ENCODE assay signal across 8 cellular contexts in the genomic region with DNA sequence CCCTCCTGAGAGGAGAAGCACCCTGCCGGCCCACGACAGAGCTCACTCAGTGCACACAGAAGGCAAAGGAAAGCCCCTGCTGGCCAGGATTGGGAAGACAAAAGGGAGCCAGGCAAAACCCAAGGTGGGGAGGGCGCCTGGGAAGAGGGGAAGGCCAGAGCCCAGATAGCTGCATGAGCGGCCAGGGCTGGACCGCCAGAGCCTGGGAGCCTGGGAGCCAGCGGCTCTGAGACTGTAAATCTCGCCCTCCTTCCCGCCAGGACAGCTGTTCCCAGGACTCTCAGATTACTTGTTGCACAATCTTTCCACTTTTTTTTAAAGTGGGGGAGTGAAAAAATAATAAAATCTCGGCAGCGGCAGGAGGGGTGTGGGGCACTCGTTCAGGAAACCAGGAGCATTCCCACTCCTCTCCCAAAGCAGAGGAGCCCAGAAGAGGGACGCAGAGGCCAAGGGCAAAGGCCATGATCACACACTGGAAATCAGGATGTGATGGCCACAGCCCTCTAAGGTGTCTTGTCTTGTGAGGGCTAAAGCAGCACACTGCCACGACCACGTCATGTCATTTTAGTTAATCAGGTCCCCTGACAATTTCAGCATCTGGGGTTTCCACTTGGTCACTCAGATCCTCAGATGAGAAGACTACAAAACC. TPM values are rescaled to one million over a fixed set of nuclear protein-coding genes. Genes with fewer than 3 reads are reported as not detected.
A peak's percentile ranks its signal among the peaks of the same experiment; 100 is the strongest.
DNase-seq lines count a peak whose midpoint lies in the region; ATAC-seq and TF ChIP-seq lines count a peak whose summit lies in the region.

No MANE protein-coding gene starts in this region.

- H3K27ac Mint-ChIP-seq in activated T-cell treated with anti-CD3 and anti-CD28 coated beads, Interleukin-2, amount 50 U/mL, for 72 hours = no peak overlapping the region

- H3K27me3 Mint-ChIP-seq in activated T-cell treated with anti-CD3 and anti-CD28 coated beads, Interleukin-2, amount 50 U/mL, for 72 hours (ENCODE audit: low read depth) = no peaks in the 10 kb centered on the region

- H3K9me3 Mint-ChIP-seq in activated T-cell treated with anti-CD3 and anti-CD28 coated beads, Interleukin-2, amount 50 U/mL, for 72 hours = no peaks in the 10 kb centered on the region

- H3K36me3 ChIP-seq in vagina = peaks cover 5 to 62% of the 10 kb centered on the region in 2 donors

- intact Hi-C loops in vagina (cut with DNase I) = loop anchor here (2.0 to 5.0 kb wide), 3 partner anchors 13 to 75 kb away; no protein-coding TSS in a partner anchor

- TF ChIP-seq CTCF in AG04449 (IDR thresholded peaks at IDR 0.05; ENCODE audit: insufficient read depth, low read length, missing control alignments) (peak; percentile 88), LNCaP clone FGC (IDR thresholded peaks at IDR 0.05; ENCODE audit: control insufficient read depth, extremely low read depth, insufficient read depth) (0 out of 2 replicates have a peak, but pooled peaks have one; percentile 9), vagina (IDR thresholded peaks at IDR 0.05) (peak in 1 of 3 experiments; percentile 68)

- POLR2A ChIA-PET in AG04449 (lab: Yijun Ruan, JAX) = interaction anchor here (0.8 to 3.3 kb wide), 4 partner anchors 55 to 167 kb away, joined by 3 to 25 read pairs (median 6); partner anchors contain the start of genes AKAP8, AKAP8L and BRD4

- TF ChIP-seq POLR2A in vagina (IDR thresholded peaks at IDR 0.05) = no peak

- H3K4me1 ChIP-seq in vagina = peaks cover 70% of the 10 kb centered on the region

- no peaks in the 10 kb centered on the region for H3K4me1 Mint-ChIP-seq in activated T-cell treated with anti-CD3 and anti-CD28 coated beads, Interleukin-2, amount 50 U/mL, for 72 hours (ENCODE audit: low read depth)

- H3K27me3 ChIP-seq in vagina = no peaks in the 10 kb centered on the region

- peak overlapping the region; percentile 91 for H3K27ac ChIP-seq in vagina

- H3K4me3 Mint-ChIP-seq in activated T-cell treated with anti-CD3 and anti-CD28 coated beads, Interleukin-2, amount 50 U/mL, for 72 hours = no peak overlapping the region

- H3K36me3 Mint-ChIP-seq in activated T-cell treated with anti-CD3 and anti-CD28 coated beads, Interleukin-2, amount 50 U/mL, for 72 hours (ENCODE audit: insufficient read depth in 2 of 2) = peaks cover 6 to 19% of the 10 kb centered on the region in 2 donors

- no peaks in the 10 kb centered on the region for H3K9me3 ChIP-seq in vagina

- H3K4me3 ChIP-seq in AG04449 (ENCODE audit: low read depth, low read length) (peak overlapping the region; percentile 38), LNCaP clone FGC (ENCODE audit: low read depth, low read length) (no peak overlapping the region), vagina (peak overlapping the region; percentile 1 to 25)

- ATAC-seq in GM19455 (IDR thresholded peaks at IDR 0.05; ENCODE audit: unreplicated experiment) = no peak
- no peak for ATAC-seq in activated T-cell treated with anti-CD3 and anti-CD28 coated beads, Interleukin-2, amount 50 U/mL, for 72 hours (replicated peaks in 1 of 2)

- CTCF ChIA-PET in AG04449 (lab: Yijun Ruan, JAX) = interaction anchor here (0.6 to 11.4 kb wide), 23 partner anchors 11 to 700 kb away, joined by 3 to 107 read pairs (median 3); partner anchors contain the start of gene AKAP8

- DNase-seq in AG04449 (ENCODE audit: low read depth, low spot score) (peak; percentile 90), LNCaP clone FGC (ENCODE audit: low read depth) (no peak), dermis blood vessel endothelial cell (peak; percentile 76), medulla oblongata (ENCODE audit: extremely low spot score) (peak; percentile 30), vagina (ENCODE audit: extremely low spot score in 2 of 2) (peak in 1 of 2 donors; percentile 94), NCI-H446 (lab: John Stamatoyannopoulos, UW) (no peak)
- no peak for DNase-seq in activated T-cell treated with anti-CD3 and anti-CD28 coated beads, Interleukin-2, amount 50 U/mL, for 72 hours

RNA-seq across cellular contexts. Expression of gene EPHX3, which starts 19.6 kb away (rescaled TPM):
- total RNA-seq in dermis blood vessel endothelial cell (under 0.01 and 0.09 TPM in 2 replicates), vagina (14.0 TPM)
- under 1 TPM; 0.16 to 0.62 TPM for total RNA-seq in activated T-cell treated with anti-CD3 and anti-CD28 coated beads, Interleukin-2, amount 50 U/mL, for 72 hours

RNA-seq across cellular contexts. Expression of gene NOTCH3, which starts 51.1 kb away (rescaled TPM):
- total RNA-seq in dermis blood vessel endothelial cell = 0.84 and 2.0 TPM in 2 replicates
- total RNA-seq in vagina = 76.6 TPM
- under 1 TPM; 0.02 TPM for total RNA-seq in activated T-cell treated with anti-CD3 and anti-CD28 coated beads, Interleukin-2, amount 50 U/mL, for 72 hours

Comparison
In these comparisons a context has a peak if more than half of its experiments do, and no peak if none do; other contexts are left out.
1. DNase-seq: peak in AG04449 (single experiment), dermis blood vessel endothelial cell (single experiment) and medulla oblongata (single experiment); none in LNCaP clone FGC (single experiment), NCI-H446 (0 of 2) and activated T-cell treated with anti-CD3 and anti-CD28 coated beads, Interleukin-2, amount 50 U/mL, for 72 hours (0 of 2).
2. RNA of gene NOTCH3, which starts 51.1 kb away (total RNA-seq): 76.6 TPM in vagina (single experiment); 0.84 to 2.0 TPM in dermis blood vessel endothelial cell and 0.02 TPM in activated T-cell treated with anti-CD3 and anti-CD28 coated beads, Interleukin-2, amount 50 U/mL, for 72 hours; every median in the first group is over 10 times any median in the second.